In genomic region chr22:25420925-25421904, GRCh38 we compare ENCODE assay signal across 8 cellular contexts.
A peak's percentile ranks its signal among the peaks of the same experiment; 100 is the strongest.
DNase-seq lines count a peak whose midpoint lies in the region; ATAC-seq and TF ChIP-seq lines count a peak whose summit lies in the region.

No MANE protein-coding gene starts in this region.

- no peaks in the 10 kb centered on the region for H4K20me1 ChIP-seq in OCI-LY7 (ENCODE audit: insufficient read depth, low read length)

- H3K27ac ChIP-seq in HUES64 (ENCODE audit: low read depth, low read length): no peak overlapping the region
- no peak overlapping the region for H3K27ac ChIP-seq in coronary artery
- no peak overlapping the region for H3K27ac ChIP-seq in OCI-LY7 (ENCODE audit: low read depth, low read length, poor library complexity, severe bottlenecking)

- no peak overlapping the region for H2AFZ ChIP-seq in OCI-LY7 (ENCODE audit: low read length)

- H3K4me1 ChIP-seq in HUES64 (ENCODE audit: insufficient read depth, low read length) (peaks cover 5% of the 10 kb centered on the region), OCI-LY7 (ENCODE audit: insufficient read depth, low read length, poor library complexity, severe bottlenecking) (peaks cover 32% of the 10 kb centered on the region)

- WGBS in HUES64: under 1% methylated on average over 85 of the region's 85 CpGs

- no peak overlapping the region for H3K4me2 ChIP-seq in OCI-LY7 (ENCODE audit: low read length)

- H3K36me3 Mint-ChIP-seq in CD14-positive monocyte: peaks cover 3 to 5% of the 10 kb centered on the region in 2 donors
- peaks cover 0 to 5% (median 2%) of the 10 kb centered on the region in 3 donors for H3K36me3 Mint-ChIP-seq in naive thymus-derived CD8-positive, alpha-beta T cell

- H3K9ac ChIP-seq in HUES64 (ENCODE audit: low read depth, low read length): no peak overlapping the region; the same call in 1 of the 2 replicates

- H3K9me2 ChIP-seq in OCI-LY7 (ENCODE audit: insufficient read depth, low read length): no peaks in the 10 kb centered on the region

- DNase-seq in CD14-positive monocyte (ENCODE audit: low spot score) (no peak), coronary artery (ENCODE audit: low spot score) (peak; percentile 43), HCEC 1CT (no peak), SKM-1 treated with dmso at 0.1 percent for 144 hours (lab: John Stamatoyannopoulos, UW; ENCODE audit: unreplicated experiment) (no peak), OCI-LY7 (ENCODE audit: low spot score) (no peak)
- no peak for DNase-seq in naive thymus-derived CD8-positive, alpha-beta T cell

- intact Hi-C loops in CD14-positive monocyte (cut with micrococcal nuclease) (loop anchor here in 1 of 2 donors (2.0 kb wide), 1 partner anchor 16 kb away; no protein-coding TSS in a partner anchor), OCI-LY7 (cut with micrococcal nuclease; ENCODE audit: unreplicated experiment) (no loop called here)

- H3K27ac Mint-ChIP-seq in CD14-positive monocyte: peak overlapping the region in 1 of 7 donors; percentile 64
- H3K27ac Mint-ChIP-seq in naive thymus-derived CD8-positive, alpha-beta T cell: peak overlapping the region in 1 of 10 donors; percentile 25

- H3K4me3 Mint-ChIP-seq in CD14-positive monocyte: peak overlapping the region; percentile 76 to 98
- peak overlapping the region; percentile 54 to 91 (median 78) for H3K4me3 Mint-ChIP-seq in naive thymus-derived CD8-positive, alpha-beta T cell

- H3K36me3 ChIP-seq in HUES64 (ENCODE audit: insufficient read depth, low read length) (no peaks in the 10 kb centered on the region), OCI-LY7 (ENCODE audit: insufficient read depth, low read length) (no peaks in the 10 kb centered on the region)

- POLR2A ChIA-PET in naive thymus-derived CD8-positive, alpha-beta T cell (lab: Charles Lee): interaction anchor here (1.0 kb wide), 1 partner anchor 10 kb away, joined by 3 read pairs; no protein-coding TSS in a partner anchor
- POLR2A ChIA-PET in OCI-LY7 (lab: Charles Lee): interaction anchor here (1.0 kb wide), 1 partner anchor 143 kb away, joined by 3 read pairs; the partner anchor contains the start of gene GRK3

- BruUV-seq in OCI-LY7 (replicated peaks; lab: Mats Ljungman, UMichigan): no TSS peak

- peak; percentile 18 to 53 for ATAC-seq in naive thymus-derived CD8-positive, alpha-beta T cell
- ATAC-seq in GM19463 (IDR thresholded peaks at IDR 0.05; ENCODE audit: unreplicated experiment): no peak

- peaks cover 0 to 11% (median 3%) of the 10 kb centered on the region in 7 donors for H3K9me3 Mint-ChIP-seq in CD14-positive monocyte
- no peaks in the 10 kb centered on the region for H3K9me3 Mint-ChIP-seq in naive thymus-derived CD8-positive, alpha-beta T cell

- no peaks in the 10 kb centered on the region for H3K79me2 ChIP-seq in OCI-LY7 (ENCODE audit: insufficient read depth, low read depth, low read length)

- TF ChIP-seq CTCF in CD14-positive monocyte (IDR thresholded peaks at IDR 0.05) (peak; percentile 7), coronary artery (IDR thresholded peaks at IDR 0.05) (no peak), OCI-LY7 (conservative IDR thresholded peaks at IDR 0.05; ENCODE audit: low read length) (no peak)

- H3K27me3 Mint-ChIP-seq in CD14-positive monocyte (ENCODE audit: low read depth in 3 of 3): peaks cover 28 to 37% (median 36%) of the 10 kb centered on the region in 3 donors
- H3K27me3 Mint-ChIP-seq in naive thymus-derived CD8-positive, alpha-beta T cell: peaks cover 39 to 73% (median 52%) of the 10 kb centered on the region in 5 donors

- H3K9me3 ChIP-seq in HUES64 (ENCODE audit: insufficient read depth, low read depth, low read length) (no peaks in the 10 kb centered on the region), OCI-LY7 (ENCODE audit: low read length) (no peaks in the 10 kb centered on the region)

- CTCF ChIA-PET in OCI-LY7 (lab: Charles Lee; ENCODE audit: unreplicated experiment): interaction anchor here (0.6 kb wide), 1 partner anchor 352 kb away, joined by 4 read pairs; no protein-coding TSS in a partner anchor

- H3K27me3 ChIP-seq in HUES64 (ENCODE audit: insufficient read depth, low read length): peaks cover 54% of the 10 kb centered on the region

- peak overlapping the region; percentile 54 for H3K4me3 ChIP-seq in HUES64 (ENCODE audit: low read length)
- H3K4me3 ChIP-seq in coronary artery: peak overlapping the region; percentile 67
- H3K4me3 ChIP-seq in OCI-LY7 (ENCODE audit: low read depth, low read length, poor library complexity, severe bottlenecking): no peak overlapping the region

- H3K4me1 Mint-ChIP-seq in CD14-positive monocyte: peaks cover 38% of the 10 kb centered on the region
- peaks cover 9 to 32% (median 25%) of the 10 kb centered on the region in 4 donors for H3K4me1 Mint-ChIP-seq in naive thymus-derived CD8-positive, alpha-beta T cell
